ENCODE assay signal across 31 cellular contexts in the genomic region with DNA sequence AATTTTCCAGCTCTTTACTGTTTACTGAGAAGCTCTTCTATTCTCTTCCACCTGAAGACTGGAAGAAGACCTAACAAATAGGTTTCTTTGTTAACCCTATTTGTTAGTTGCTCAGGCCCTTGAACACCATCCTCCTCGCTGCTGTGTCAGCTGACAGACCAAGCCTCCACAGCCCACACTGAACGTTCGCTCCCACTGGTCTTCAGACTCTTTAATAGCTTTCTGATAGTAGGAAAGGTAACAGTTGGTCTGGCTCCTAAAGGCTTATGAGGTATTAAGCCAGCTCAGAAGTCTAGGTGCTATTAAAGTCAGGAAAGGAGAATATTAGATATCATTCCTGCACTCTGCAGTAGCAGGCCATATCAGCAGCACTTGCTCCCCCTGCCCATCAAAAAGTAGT. TPM values are rescaled to one million over a fixed set of nuclear protein-coding genes. Genes with fewer than 3 reads are reported as not detected.
A peak's percentile ranks its signal among the peaks of the same experiment; 100 is the strongest.
DNase-seq lines count a peak whose midpoint lies in the region; ATAC-seq, FAIRE-seq and TF ChIP-seq lines count a peak whose summit lies in the region.
"Had no signal": no experiment of that assay in that cellular context is flagged by ENCODE, and none has a peak within 500 bp of the region (broad histone marks: within the 10 kb centered on the region; RNA-seq: fewer than 3 reads in every experiment).

No MANE protein-coding gene starts in this region.

- H3K4me1 Mint-ChIP-seq in chondrocyte (ENCODE audit: low read depth) (peaks cover 74% of the 10 kb centered on the region), nephron progenitor cell (peaks cover 40% of the 10 kb centered on the region)
- H3K4me1 Mint-ChIP-seq: activated B cell treated with CpG ODN at 0.5 μM for 24 hours, memory B cell had no signal

- peak overlapping the region; percentile 97 for H3K27ac Mint-ChIP-seq in chondrocyte (ENCODE audit: unreplicated experiment)
- H3K27ac Mint-ChIP-seq in nephron progenitor cell, result peak overlapping the region; percentile 70
- H3K27ac Mint-ChIP-seq: activated B cell treated with CpG ODN at 0.5 μM for 24 hours; activated naive CD8-positive, alpha-beta T cell treated with anti-CD3 and anti-CD28 coated beads, Interleukin-2, amount 10 ng/mL, durations not matched to agents 7 days and 5 days; memory B cell had no signal

- TF ChIP-seq CTCF in D721Med (IDR thresholded peaks at IDR 0.05; ENCODE audit: insufficient read depth, missing control alignments), result no peak
- no peak for TF ChIP-seq CTCF in chondrocyte (IDR thresholded peaks at IDR 0.05)
- TF ChIP-seq CTCF in nephron progenitor cell (IDR thresholded peaks at IDR 0.05), result no peak

- H3K4me3 Mint-ChIP-seq in chondrocyte (ENCODE audit: unreplicated experiment) (no peak overlapping the region), nephron progenitor cell (no peak overlapping the region)
- H3K4me3 Mint-ChIP-seq: activated B cell treated with CpG ODN at 0.5 μM for 24 hours; activated naive CD8-positive, alpha-beta T cell treated with anti-CD3 and anti-CD28 coated beads, Interleukin-2, amount 10 ng/mL, durations not matched to agents 7 days and 5 days; CD4-positive, CD25-positive, alpha-beta regulatory T cell; memory B cell had no signal

- H3K27me3 Mint-ChIP-seq in chondrocyte (ENCODE audit: low read depth) (no peaks in the 10 kb centered on the region), nephron progenitor cell (ENCODE audit: low read depth, poor library complexity) (no peaks in the 10 kb centered on the region)
- H3K27me3 Mint-ChIP-seq: activated B cell treated with CpG ODN at 0.5 μM for 24 hours; activated naive CD8-positive, alpha-beta T cell treated with anti-CD3 and anti-CD28 coated beads, Interleukin-2, amount 10 ng/mL, durations not matched to agents 7 days and 5 days; CD4-positive, CD25-positive, alpha-beta regulatory T cell; memory B cell had no signal

- H3K36me3 Mint-ChIP-seq in chondrocyte (ENCODE audit: low read depth), result no peaks in the 10 kb centered on the region
- H3K36me3 Mint-ChIP-seq in nephron progenitor cell (ENCODE audit: low read depth), result peaks cover 50% of the 10 kb centered on the region

- FAIRE-seq in D721Med (lab: Jason Lieb, UNC), result peak; percentile 91
- FAIRE-seq: endometrium, GM12891 had no signal

- no peaks in the 10 kb centered on the region for H3K9me3 Mint-ChIP-seq in chondrocyte (ENCODE audit: low read depth)
- peaks cover 3% of the 10 kb centered on the region for H3K9me3 Mint-ChIP-seq in nephron progenitor cell
- H3K9me3 Mint-ChIP-seq: activated B cell treated with CpG ODN at 0.5 μM for 24 hours; activated naive CD8-positive, alpha-beta T cell treated with anti-CD3 and anti-CD28 coated beads, Interleukin-2, amount 10 ng/mL, durations not matched to agents 7 days and 5 days; memory B cell had no signal

- DNase-seq in D721Med (ENCODE audit: insufficient read length, low spot score), result no peak
- peak; percentile 79 for DNase-seq in NCI-H82 (lab: John Stamatoyannopoulos, UW)
- no peak for DNase-seq in chondrocyte (ENCODE audit: low spot score)
- DNase-seq in nephron progenitor cell, result no peak
- no peak for DNase-seq in putamen (ENCODE audit: low spot score)
- no peak for DNase-seq in CD1c-positive myeloid dendritic cell (ENCODE audit: extremely low spot score)
- DNase-seq: activated B cell treated with CpG ODN at 0.5 μM for 24 hours; activated CD4-positive, alpha-beta T cell treated with anti-CD3 and anti-CD28 coated beads, Interleukin-2, amount 50 U/mL, for 48 hours; activated CD8-positive, alpha-beta memory T cell treated with anti-CD3 and anti-CD28 coated beads, Interleukin-2, amount 50 U/mL, for 48 hours; activated effector memory CD4-positive, alpha-beta T cell treated with anti-CD3 and anti-CD28 coated beads, Interleukin-2, amount 50 U/mL, for 16 hours; activated naive CD8-positive, alpha-beta T cell treated with anti-CD3 and anti-CD28 coated beads, Interleukin-2, amount 10 ng/mL, durations not matched to agents 7 days and 5 days; caudate nucleus; CD4-positive, CD25-positive, alpha-beta regulatory T cell; dermis blood vessel endothelial cell; EL; hippocampal formation; Karpas-422; left colon; NCI-H2171; NCI-H510A treated with DMSO at 0.1 percent for 48 hours; NK-92 treated with Interleukin-12 subunit alpha and Interleukin-12 subunit beta, amount 100 ng/mL, for 24 hours; occipital lobe; PC-9; retina; SHP77; upper lobe of right lung had no signal

- ATAC-seq in GM21381 (IDR thresholded peaks at IDR 0.05; ENCODE audit: unreplicated experiment), result no peak
- ATAC-seq: gastroesophageal sphincter, left colon, upper lobe of right lung had no signal

RNA-seq across cellular contexts. Expression of gene F2R, which starts 23.3 kb away (rescaled TPM):
- 126 to 176 TPM (median 128 TPM) in 3 replicates for total RNA-seq in chondrocyte
